ENCODE assay signal across 8 cellular contexts in genomic region chr17:68197091-68197996, GRCh38. TPM values are rescaled to one million over a fixed set of nuclear protein-coding genes. Genes with fewer than 3 reads are reported as not detected.
DNase-seq lines count a peak whose midpoint lies in the region; ATAC-seq and TF ChIP-seq lines count a peak whose summit lies in the region.

No MANE protein-coding gene starts in this region.

- H3K4me3 Mint-ChIP-seq in T-helper 2 cell treated with Interferon-gamma antibody and Interleukin-4, amounts not matched to agents 5 μg/mL and 100 μg/mL, for 36 hours, result peak overlapping the region; percentile 55

- H3K4me3 ChIP-seq in esophagus muscularis mucosa (peak overlapping the region; percentile 46 to 57 (median 48)), sigmoid colon (peak overlapping the region in 3 of 4 donors; percentile 16 to 40 (median 39)), gastroesophageal sphincter (peak overlapping the region in 1 of 2 donors; percentile 47)

- H3K9me3 ChIP-seq in esophagus muscularis mucosa (no peaks in the 10 kb centered on the region), sigmoid colon (no peaks in the 10 kb centered on the region), gastroesophageal sphincter (no peaks in the 10 kb centered on the region)

- H3K36me3 ChIP-seq in esophagus muscularis mucosa (no peaks in the 10 kb centered on the region), sigmoid colon (no peaks in the 10 kb centered on the region), gastroesophageal sphincter (no peaks in the 10 kb centered on the region)

- intact Hi-C loops in esophagus muscularis mucosa (cut with DNase I), result no loop called here
- intact Hi-C loops in sigmoid colon (cut with DNase I), result no loop called here

- H3K9me3 Mint-ChIP-seq in T-helper 2 cell treated with Interferon-gamma antibody and Interleukin-4, amounts not matched to agents 5 μg/mL and 100 μg/mL, for 36 hours, result no peaks in the 10 kb centered on the region

- peaks cover 10 to 70% (median 56%) of the 10 kb centered on the region in 4 donors for H3K27me3 ChIP-seq in esophagus muscularis mucosa
- peaks cover 50 to 73% (median 68%) of the 10 kb centered on the region in 3 donors for H3K27me3 ChIP-seq in sigmoid colon
- H3K27me3 ChIP-seq in gastroesophageal sphincter, result peaks cover 78% of the 10 kb centered on the region

- peaks cover 19% of the 10 kb centered on the region for H3K4me1 Mint-ChIP-seq in T-helper 2 cell treated with Interferon-gamma antibody and Interleukin-4, amounts not matched to agents 5 μg/mL and 100 μg/mL, for 36 hours (ENCODE audit: low read depth)

- H3K27ac Mint-ChIP-seq in T-helper 2 cell treated with Interferon-gamma antibody and Interleukin-4, amounts not matched to agents 5 μg/mL and 100 μg/mL, for 36 hours, result no peak overlapping the region

- WGBS in esophagus muscularis mucosa, result 6% methylated on average over 22 of the region's 53 CpGs
- WGBS in sigmoid colon, 2 donors, result 3% methylated on average over 53 of the region's 53 CpGs
- 13% methylated on average over 3 of the region's 53 CpGs; no CpG with 5 or more reads in 1 of the 2 donors for WGBS in gastroesophageal sphincter (ENCODE audit: low coverage in 1 of 2), 2 donors

- peaks cover 56% of the 10 kb centered on the region for H3K27me3 Mint-ChIP-seq in T-helper 2 cell treated with Interferon-gamma antibody and Interleukin-4, amounts not matched to agents 5 μg/mL and 100 μg/mL, for 36 hours (ENCODE audit: low read depth)

- no peak overlapping the region for H3K27ac ChIP-seq in esophagus muscularis mucosa (replicated peaks in 1 of 4)
- H3K27ac ChIP-seq in sigmoid colon, result no peak overlapping the region
- H3K27ac ChIP-seq in gastroesophageal sphincter, result no peak overlapping the region

- no peak for TF ChIP-seq CTCF in GM20000 (IDR thresholded peaks at IDR 0.05; ENCODE audit: extremely low read depth, missing control alignments)
- no peak for TF ChIP-seq CTCF in esophagus muscularis mucosa (IDR thresholded peaks at IDR 0.05)
- no peak for TF ChIP-seq CTCF in sigmoid colon (IDR thresholded peaks at IDR 0.05)
- no peak for TF ChIP-seq CTCF in gastroesophageal sphincter (IDR thresholded peaks at IDR 0.05)

- H3K4me1 ChIP-seq in esophagus muscularis mucosa (peaks cover 47 to 58% (median 56%) of the 10 kb centered on the region in 4 donors), sigmoid colon (peaks cover 0 to 55% (median 52%) of the 10 kb centered on the region in 4 donors), gastroesophageal sphincter (peaks cover 0 to 58% (median 45%) of the 10 kb centered on the region in 3 donors)

- ATAC-seq in gastroesophageal sphincter (no peak), HG03280 (IDR thresholded peaks at IDR 0.05; ENCODE audit: unreplicated experiment) (no peak), HG02571 (IDR thresholded peaks at IDR 0.05; ENCODE audit: unreplicated experiment) (no peak)

- peaks cover 2% of the 10 kb centered on the region for H3K36me3 Mint-ChIP-seq in T-helper 2 cell treated with Interferon-gamma antibody and Interleukin-4, amounts not matched to agents 5 μg/mL and 100 μg/mL, for 36 hours (ENCODE audit: low read depth)

- no peak for TF ChIP-seq EP300 in esophagus muscularis mucosa (IDR thresholded peaks at IDR 0.05)
- no peak for TF ChIP-seq EP300 in sigmoid colon (IDR thresholded peaks at IDR 0.05)
- no peak for TF ChIP-seq EP300 in gastroesophageal sphincter (IDR thresholded peaks at IDR 0.05)

- DNase-seq in GM20000 (ENCODE audit: low spot score), result peak; percentile 69
- DNase-seq in T-helper 2 cell treated with Interferon-gamma antibody and Interleukin-4, amounts not matched to agents 5 μg/mL and 100 μg/mL, for 36 hours (ENCODE audit: low spot score), result no peak
- no peak for DNase-seq in esophagus muscularis mucosa (ENCODE audit: extremely low spot score)
- DNase-seq in sigmoid colon, result no peak
- DNase-seq in CD1c-positive myeloid dendritic cell (ENCODE audit: extremely low spot score), result no peak

- no peak for TF ChIP-seq POLR2A in esophagus muscularis mucosa (IDR thresholded peaks at IDR 0.05; ENCODE audit: low read depth)
- TF ChIP-seq POLR2A in sigmoid colon (IDR thresholded peaks at IDR 0.05), result no peak
- no peak for TF ChIP-seq POLR2A in gastroesophageal sphincter (IDR thresholded peaks at IDR 0.05)

RNA-seq across cellular contexts. Expression of gene AMZ2, which starts 50.5 kb away (rescaled TPM):
- 10 to 100 TPM; 38.2 to 69.9 (median 60.1) TPM for total RNA-seq in esophagus muscularis mucosa
- 10 to 100 TPM; 55.9 to 80.1 (median 62.8) TPM for total RNA-seq in sigmoid colon
- 10 to 100 TPM; 30.8 to 34.7 (median 34.2) TPM for polyA plus RNA-seq in sigmoid colon
- 10 to 100 TPM; 54.9 to 76.5 (median 59.6) TPM for total RNA-seq in gastroesophageal sphincter
